Comparison of ENCODE assay signal across 25 cellular contexts in genomic region chr4:67736262-67736661, GRCh38. TPM values are rescaled to one million over a fixed set of nuclear protein-coding genes. Genes with fewer than 3 reads are reported as not detected.
A peak's percentile ranks its signal among the peaks of the same experiment; 100 is the strongest.
DNase-seq lines count a peak whose midpoint lies in the region; ATAC-seq and FAIRE-seq lines count a peak whose summit lies in the region.
"Had no signal": no experiment of that assay in that cellular context is flagged by ENCODE, and none has a peak within 500 bp of the region (broad histone marks: within the 10 kb centered on the region; RNA-seq: fewer than 3 reads in every experiment).

No MANE protein-coding gene starts in this region.

- H3K36me3 Mint-ChIP-seq in activated T-cell treated with anti-CD3 and anti-CD28 coated beads, Interleukin-2, amount 50 U/mL, for 72 hours (ENCODE audit: insufficient read depth in 2 of 2), result peaks cover 0 to 3% of the 10 kb centered on the region in 2 donors

- DNase-seq in EH (ENCODE audit: low read depth) (peak; percentile 13), GM19239 (ENCODE audit: insufficient read length, low spot score) (no peak), adipocyte (ENCODE audit: low read depth) (peak; percentile 60), DMS79 treated with DMSO at 0.1 percent for 48 hours (lab: John Stamatoyannopoulos, UW) (no peak), globus pallidus (ENCODE audit: low spot score) (no peak)
- no peak for DNase-seq in activated T-cell treated with anti-CD3 and anti-CD28 coated beads, Interleukin-2, amount 50 U/mL, for 72 hours
- DNase-seq: 8988T; ACHN; BE2C; C1 segment of cervical spinal cord; CD4-positive, alpha-beta memory T cell; CD4-positive, CD25-positive, alpha-beta regulatory T cell; CD8-positive, alpha-beta memory T cell; COR-L47; DMS 273 treated with DMSO at 0.1 percent for 48 hours; DMS153; DMS53; DMS79; GF-D8 had no signal

- no peak overlapping the region for H3K4me3 Mint-ChIP-seq in activated T-cell treated with anti-CD3 and anti-CD28 coated beads, Interleukin-2, amount 50 U/mL, for 72 hours
- H3K4me3 Mint-ChIP-seq: CD14-positive monocyte; CD4-positive, alpha-beta memory T cell; CD4-positive, CD25-positive, alpha-beta regulatory T cell; CD8-positive, alpha-beta memory T cell had no signal

- no peaks in the 10 kb centered on the region for H3K4me1 Mint-ChIP-seq in activated T-cell treated with anti-CD3 and anti-CD28 coated beads, Interleukin-2, amount 50 U/mL, for 72 hours (ENCODE audit: low read depth)
- H3K4me1 Mint-ChIP-seq: CD14-positive monocyte; CD4-positive, alpha-beta memory T cell; CD4-positive, CD25-positive, alpha-beta regulatory T cell had no signal

- ATAC-seq in activated T-cell treated with anti-CD3 and anti-CD28 coated beads, Interleukin-2, amount 50 U/mL, for 72 hours (replicated peaks in 1 of 2), result no peak

- H3K9ac ChIP-seq in adipocyte (ENCODE audit: low read length), result no peak overlapping the region
- H3K9ac ChIP-seq: BLaER1 had no signal

- no peaks in the 10 kb centered on the region for H3K36me3 ChIP-seq in adipocyte (ENCODE audit: control insufficient read depth, insufficient read depth, low read length, severe bottlenecking)
- H3K36me3 ChIP-seq: BE2C, BLaER1 had no signal

- H3K27ac Mint-ChIP-seq in activated T-cell treated with anti-CD3 and anti-CD28 coated beads, Interleukin-2, amount 50 U/mL, for 72 hours, result no peak overlapping the region
- H3K27ac Mint-ChIP-seq: CD14-positive monocyte; CD4-positive, alpha-beta memory T cell; CD4-positive, CD25-positive, alpha-beta regulatory T cell; CD8-positive, alpha-beta memory T cell had no signal

- no peak overlapping the region for H3K4me3 ChIP-seq in adipocyte (ENCODE audit: low read length)
- H3K4me3 ChIP-seq: BLaER1 had no signal

- H3K4me1 ChIP-seq in adipocyte (ENCODE audit: control insufficient read depth, insufficient read depth, low read length), result no peaks in the 10 kb centered on the region
- H3K4me1 ChIP-seq: BE2C, BLaER1 had no signal

- peak; percentile 76 for FAIRE-seq in GM19239 (lab: Jason Lieb, UNC)
- FAIRE-seq: A204.1, G401.6, GM12891 had no signal

- H3K9me3 ChIP-seq in adipocyte (ENCODE audit: control insufficient read depth, low read length), result no peaks in the 10 kb centered on the region
- H3K9me3 ChIP-seq: BE2C, BLaER1 had no signal

- no peaks in the 10 kb centered on the region for H3K9me3 Mint-ChIP-seq in activated T-cell treated with anti-CD3 and anti-CD28 coated beads, Interleukin-2, amount 50 U/mL, for 72 hours
- H3K9me3 Mint-ChIP-seq: CD4-positive, CD25-positive, alpha-beta regulatory T cell; CD8-positive, alpha-beta memory T cell had no signal

- no peaks in the 10 kb centered on the region for H3K27me3 Mint-ChIP-seq in activated T-cell treated with anti-CD3 and anti-CD28 coated beads, Interleukin-2, amount 50 U/mL, for 72 hours (ENCODE audit: low read depth)
- H3K27me3 Mint-ChIP-seq: CD4-positive, alpha-beta memory T cell; CD4-positive, CD25-positive, alpha-beta regulatory T cell; CD8-positive, alpha-beta memory T cell had no signal

- no peaks in the 10 kb centered on the region for H3K27me3 ChIP-seq in adipocyte (replicated peaks; ENCODE audit: control insufficient read depth, insufficient read depth, low read length)
- H3K27me3 ChIP-seq: BE2C, BLaER1 had no signal

RNA-seq across cellular contexts. Expression of gene GNRHR, which starts 17.9 kb away (rescaled TPM):
- not detected for total RNA-seq in activated T-cell treated with anti-CD3 and anti-CD28 coated beads, Interleukin-2, amount 50 U/mL, for 72 hours
- total RNA-seq: A673; CD4-positive, alpha-beta memory T cell; CD4-positive, CD25-positive, alpha-beta regulatory T cell; CD8-positive, alpha-beta memory T cell had no signal

RNA-seq across cellular contexts. Expression of gene UBA6, which starts 35.3 kb away (rescaled TPM):
- 10 to 100 TPM; 88.4 to 98.6 TPM for total RNA-seq in activated T-cell treated with anti-CD3 and anti-CD28 coated beads, Interleukin-2, amount 50 U/mL, for 72 hours

Comparison
In these comparisons a context has a peak if more than half of its experiments do, and no peak if none do; other contexts are left out.
1. DNase-seq: peak in EH (single experiment) and adipocyte (single experiment); none in GM19239 (single experiment), activated T-cell treated with anti-CD3 and anti-CD28 coated beads, Interleukin-2, amount 50 U/mL, for 72 hours (0 of 2), DMS79 treated with DMSO at 0.1 percent for 48 hours (single experiment) and globus pallidus (single experiment).